In the genomic region with DNA sequence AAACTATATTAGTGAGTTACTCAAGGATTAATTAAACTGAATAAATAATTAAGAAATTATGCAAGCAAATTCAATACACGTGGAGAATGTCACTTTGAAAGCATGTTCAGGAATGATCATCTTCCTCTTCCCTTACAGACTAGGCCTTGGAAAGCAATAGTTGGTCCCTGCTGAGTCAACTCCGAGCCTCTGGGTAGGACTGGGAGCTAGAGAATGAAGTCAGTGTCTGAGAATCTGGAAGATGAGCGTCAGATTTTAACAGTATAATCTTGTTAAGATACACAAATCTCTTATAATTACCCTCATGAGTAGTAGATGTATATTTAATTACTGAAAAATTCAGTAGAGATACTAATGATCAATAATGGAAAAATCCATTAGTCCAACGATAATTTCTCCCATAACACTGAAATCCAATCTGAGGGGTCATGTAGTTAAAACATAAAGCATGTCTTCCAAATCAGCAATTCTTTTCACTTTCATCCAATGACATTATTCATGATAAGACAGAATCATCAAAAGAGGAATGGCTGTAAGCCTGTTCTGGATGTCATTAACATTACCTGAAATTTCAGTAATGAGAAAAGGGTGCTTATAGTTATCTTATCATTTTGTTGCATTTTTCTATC, we compare ENCODE assay signal across 17 cellular contexts.
A peak's percentile ranks its signal among the peaks of the same experiment; 100 is the strongest.
DNase-seq lines count a peak whose midpoint lies in the region; TF ChIP-seq lines count a peak whose summit lies in the region.
"Had no signal": no experiment of that assay in that cellular context is flagged by ENCODE, and none has a peak within 500 bp of the region (broad histone marks: within the 10 kb centered on the region; RNA-seq: fewer than 3 reads in every experiment).

No MANE protein-coding gene starts in this region.

- H3K9me3 ChIP-seq in A673 (ENCODE audit: low read depth, low read length, poor library complexity, severe bottlenecking), result no peaks in the 10 kb centered on the region
- H3K9me3 ChIP-seq in GM23248 (ENCODE audit: low read depth), result no peaks in the 10 kb centered on the region
- no peaks in the 10 kb centered on the region for H3K9me3 ChIP-seq in SK-N-MC (ENCODE audit: low read depth, low read length)

- H3K4me1 ChIP-seq in A673 (ENCODE audit: insufficient read depth, low read length, poor library complexity, severe bottlenecking) (peaks cover 32% of the 10 kb centered on the region), GM23248 (ENCODE audit: insufficient read depth) (peaks cover 19% of the 10 kb centered on the region)

- no peaks in the 10 kb centered on the region for H3K27me3 ChIP-seq in A673 (replicated peaks; ENCODE audit: insufficient read depth, low read depth, low read length, poor library complexity)
- H3K27me3 ChIP-seq in GM23248 (replicated peaks; ENCODE audit: insufficient read depth), result no peaks in the 10 kb centered on the region

- H3K36me3 ChIP-seq in A673 (ENCODE audit: insufficient read depth, low read length, poor library complexity, severe bottlenecking) (no peaks in the 10 kb centered on the region), GM23248 (ENCODE audit: low read depth) (no peaks in the 10 kb centered on the region), SK-N-MC (ENCODE audit: insufficient read depth, low read length) (no peaks in the 10 kb centered on the region)

- H3K4me3 ChIP-seq in A673 (ENCODE audit: low read depth, low read length, poor library complexity, severe bottlenecking) (no peak overlapping the region), GM23248 (no peak overlapping the region), SK-N-MC (no peak overlapping the region), choroid plexus epithelial cell (ENCODE audit: low read depth, low read length) (no peak overlapping the region)

- no peaks in the 10 kb centered on the region for H3K36me3 Mint-ChIP-seq in activated CD4-positive, alpha-beta T cell treated with anti-CD3 and anti-CD28 coated beads, Interleukin-2, amount 10 ng/mL, durations not matched to agents 7 days and 5 days (ENCODE audit: low read depth)
- H3K36me3 Mint-ChIP-seq: CD4-positive, alpha-beta memory T cell had no signal

- H3K27ac ChIP-seq in A673 (ENCODE audit: low read depth, low read length, poor library complexity, severe bottlenecking) (no peak overlapping the region), GM23248 (no peak overlapping the region), SK-N-MC (peak overlapping the region; percentile 61; the same call in 1 of the 2 replicates)
- H3K27ac ChIP-seq: 22Rv1, KMS-11 had no signal

- no peak overlapping the region for H3K27ac Mint-ChIP-seq in activated CD4-positive, alpha-beta T cell treated with anti-CD3 and anti-CD28 coated beads, Interleukin-2, amount 10 ng/mL, durations not matched to agents 7 days and 5 days
- H3K27ac Mint-ChIP-seq: CD4-positive, alpha-beta memory T cell had no signal

- H4K20me1 ChIP-seq in GM23248 (ENCODE audit: insufficient read depth), result no peaks in the 10 kb centered on the region

- H3K9me2 ChIP-seq in GM23248 (ENCODE audit: insufficient read depth), result no peaks in the 10 kb centered on the region

- H3K4me1 Mint-ChIP-seq in activated CD4-positive, alpha-beta T cell treated with anti-CD3 and anti-CD28 coated beads, Interleukin-2, amount 10 ng/mL, durations not matched to agents 7 days and 5 days, result no peaks in the 10 kb centered on the region
- H3K4me1 Mint-ChIP-seq: CD4-positive, alpha-beta memory T cell had no signal

- H3K79me2 ChIP-seq in GM23248 (ENCODE audit: insufficient read depth), result no peaks in the 10 kb centered on the region

- BruUV-seq in A673 (replicated peaks; lab: Mats Ljungman, UMichigan), result no TSS peak

- DNase-seq in A673 (ENCODE audit: low spot score), result peak; percentile 55
- peak; percentile 68 for DNase-seq in GM23248
- no peak for DNase-seq in SK-N-MC (ENCODE audit: low read depth, low spot score)
- DNase-seq in choroid plexus epithelial cell (ENCODE audit: low read depth), result peak; percentile 30
- no peak for DNase-seq in activated CD4-positive, alpha-beta T cell treated with anti-CD3 and anti-CD28 coated beads, Interleukin-2, amount 10 ng/mL, durations not matched to agents 7 days and 5 days
- no peak for DNase-seq in islet precursor cell
- DNase-seq in DMS53 treated with DMSO at 0.1 percent for 48 hours (lab: John Stamatoyannopoulos, UW; ENCODE audit: unreplicated experiment), result no peak
- DNase-seq in activated CD8-positive, alpha-beta memory T cell treated with anti-CD3 and anti-CD28 coated beads, Interleukin-2, amount 50 U/mL, for 48 hours, result no peak
- DNase-seq: CD4-positive, alpha-beta memory T cell; DMS153; MV-4-11; NCI-H1417 treated with DMSO at 0.1 percent for 48 hours; NCI-H1930; NCI-H345; NCI-H524 treated with DMSO at 0.1 percent for 48 hours had no signal

- no peak overlapping the region for H2AFZ ChIP-seq in GM23248

- in situ Hi-C loops in GM23248 (cut with MboI), result no loop called here

- CTCF ChIA-PET in A673 (lab: Charles Lee), result no interaction called here
- CTCF ChIA-PET in activated CD4-positive, alpha-beta T cell treated with anti-CD3 and anti-CD28 coated beads, Interleukin-2, amount 10 ng/mL, durations not matched to agents 7 days and 5 days (lab: Charles Lee), result no interaction called here

- TF ChIP-seq CTCF in A673 (conservative IDR thresholded peaks at IDR 0.05; ENCODE audit: low read depth, low read length) (no peak), choroid plexus epithelial cell (conservative IDR thresholded peaks at IDR 0.05; ENCODE audit: low read depth, low read length) (no peak)

- H3F3A ChIP-seq in GM23248 (ENCODE audit: insufficient read depth), result peaks cover 8% of the 10 kb centered on the region

- H3K4me3 Mint-ChIP-seq in activated CD4-positive, alpha-beta T cell treated with anti-CD3 and anti-CD28 coated beads, Interleukin-2, amount 10 ng/mL, durations not matched to agents 7 days and 5 days, result no peak overlapping the region
- H3K4me3 Mint-ChIP-seq: CD4-positive, alpha-beta memory T cell had no signal

- WGBS in GM23248 (ENCODE audit: low coverage in 1 of 2, low lambda C conversion rate in 2 of 2, missing lambda C conversion rate in 2 of 2), 2 experiments, result 48 to 55% methylated on average over 4 of the region's 4 CpGs

- H3K4me2 ChIP-seq in GM23248 (ENCODE audit: unreplicated experiment), result no peak overlapping the region
- H3K4me2 ChIP-seq: KMS-11 had no signal

- H3K9ac ChIP-seq in GM23248, result no peak overlapping the region
- H3K9ac ChIP-seq in SK-N-MC (ENCODE audit: insufficient read length), result no peak overlapping the region
- H3K9ac ChIP-seq: KMS-11 had no signal

- intact Hi-C loops in A673 (cut with micrococcal nuclease; ENCODE audit: unreplicated experiment), result no loop called here

- H3K9me3 Mint-ChIP-seq in activated CD4-positive, alpha-beta T cell treated with anti-CD3 and anti-CD28 coated beads, Interleukin-2, amount 10 ng/mL, durations not matched to agents 7 days and 5 days, result no peaks in the 10 kb centered on the region
- H3K9me3 Mint-ChIP-seq: CD4-positive, alpha-beta memory T cell had no signal

- POLR2A ChIA-PET in A673 (lab: Charles Lee; ENCODE audit: low non-redundant PET), result no interaction called here
- POLR2A ChIA-PET in activated CD4-positive, alpha-beta T cell treated with anti-CD3 and anti-CD28 coated beads, Interleukin-2, amount 10 ng/mL, durations not matched to agents 7 days and 5 days (lab: Charles Lee), result no interaction called here

- no peaks in the 10 kb centered on the region for H3K27me3 Mint-ChIP-seq in activated CD4-positive, alpha-beta T cell treated with anti-CD3 and anti-CD28 coated beads, Interleukin-2, amount 10 ng/mL, durations not matched to agents 7 days and 5 days

Comparison
In these comparisons a context has a peak if more than half of its experiments do, and no peak if none do; other contexts are left out.
1. DNase-seq: peak in A673 (single experiment), GM23248 (single experiment) and choroid plexus epithelial cell (single experiment); none in SK-N-MC (single experiment), activated CD4-positive, alpha-beta T cell treated with anti-CD3 and anti-CD28 coated beads, Interleukin-2, amount 10 ng/mL, durations not matched to agents 7 days and 5 days (single experiment), islet precursor cell (single experiment), DMS53 treated with DMSO at 0.1 percent for 48 hours (single experiment) and activated CD8-positive, alpha-beta memory T cell treated with anti-CD3 and anti-CD28 coated beads, Interleukin-2, amount 50 U/mL, for 48 hours (single experiment).